In the genomic region with DNA sequence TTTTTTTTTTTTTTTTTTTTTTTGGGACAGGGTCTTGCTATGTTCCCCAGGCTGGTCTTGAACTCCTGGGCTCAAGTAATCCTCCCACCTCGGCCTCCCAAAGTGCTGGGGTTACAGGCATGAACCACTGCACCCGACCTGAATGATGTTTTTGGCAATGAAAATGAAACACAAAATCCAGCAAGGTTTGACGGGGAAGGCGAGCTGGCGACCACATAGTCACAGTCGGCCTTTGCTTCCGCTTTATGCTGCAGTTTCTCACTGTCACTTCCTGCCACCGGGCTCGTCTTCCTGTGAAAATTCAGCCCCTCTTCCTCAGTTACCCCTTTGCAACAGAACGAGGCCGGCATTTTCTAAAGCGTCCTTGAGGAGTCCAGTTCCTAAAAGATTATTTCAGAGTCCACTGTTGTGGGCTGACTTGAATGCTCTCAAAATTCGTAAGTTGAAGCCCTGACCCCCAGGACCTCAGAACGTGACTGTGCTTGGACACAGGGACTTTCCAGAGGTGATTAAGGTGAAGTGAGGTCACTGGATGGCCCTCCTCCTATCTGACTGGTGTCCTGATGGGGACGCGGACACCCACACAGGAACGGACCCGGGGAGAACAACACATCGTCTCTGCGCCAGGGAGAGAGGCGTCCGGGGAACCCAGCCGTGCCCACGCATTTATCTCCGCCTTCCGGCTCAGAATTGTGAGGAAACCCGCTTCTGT, we compare ENCODE assay signal across 1 cellular context.
TF ChIP-seq lines count a peak whose summit lies in the region.

No MANE protein-coding gene starts in this region.

TF ChIP-seq in SK-N-SH treated with all-trans-retinoic acid at 6 μM for 48 hours, 23 proteins besides CTCF, POLR2A, EP300 and RAD21 (continued from another document):
- TF ChIP-seq, protein P1, sequence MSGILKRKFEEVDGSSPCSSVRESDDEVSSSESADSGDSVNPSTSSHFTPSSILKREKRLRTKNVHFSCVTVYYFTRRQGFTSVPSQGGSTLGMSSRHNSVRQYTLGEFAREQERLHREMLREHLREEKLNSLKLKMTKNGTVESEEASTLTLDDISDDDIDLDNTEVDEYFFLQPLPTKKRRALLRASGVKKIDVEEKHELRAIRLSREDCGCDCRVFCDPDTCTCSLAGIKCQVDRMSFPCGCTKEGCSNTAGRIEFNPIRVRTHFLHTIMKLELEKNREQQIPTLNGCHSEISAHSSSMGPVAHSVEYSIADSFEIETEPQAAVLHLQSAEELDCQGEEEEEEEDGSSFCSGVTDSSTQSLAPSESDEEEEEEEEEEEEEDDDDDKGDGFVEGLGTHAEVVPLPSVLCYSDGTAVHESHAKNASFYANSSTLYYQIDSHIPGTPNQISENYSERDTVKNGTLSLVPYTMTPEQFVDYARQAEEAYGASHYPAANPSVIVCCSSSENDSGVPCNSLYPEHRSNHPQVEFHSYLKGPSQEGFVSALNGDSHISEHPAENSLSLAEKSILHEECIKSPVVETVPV (CRISPR knock-in tag; IDR thresholded peaks at IDR 0.05), result no peak
- TF ChIP-seq OSR1 (CRISPR knock-in tag; IDR thresholded peaks at IDR 0.05), result no peak
- no peak for TF ChIP-seq PPARA (CRISPR knock-in tag; IDR thresholded peaks at IDR 0.05; ENCODE audit: borderline replicate concordance)
